1 cellular context compared by ENCODE assay signal in the genomic region with DNA sequence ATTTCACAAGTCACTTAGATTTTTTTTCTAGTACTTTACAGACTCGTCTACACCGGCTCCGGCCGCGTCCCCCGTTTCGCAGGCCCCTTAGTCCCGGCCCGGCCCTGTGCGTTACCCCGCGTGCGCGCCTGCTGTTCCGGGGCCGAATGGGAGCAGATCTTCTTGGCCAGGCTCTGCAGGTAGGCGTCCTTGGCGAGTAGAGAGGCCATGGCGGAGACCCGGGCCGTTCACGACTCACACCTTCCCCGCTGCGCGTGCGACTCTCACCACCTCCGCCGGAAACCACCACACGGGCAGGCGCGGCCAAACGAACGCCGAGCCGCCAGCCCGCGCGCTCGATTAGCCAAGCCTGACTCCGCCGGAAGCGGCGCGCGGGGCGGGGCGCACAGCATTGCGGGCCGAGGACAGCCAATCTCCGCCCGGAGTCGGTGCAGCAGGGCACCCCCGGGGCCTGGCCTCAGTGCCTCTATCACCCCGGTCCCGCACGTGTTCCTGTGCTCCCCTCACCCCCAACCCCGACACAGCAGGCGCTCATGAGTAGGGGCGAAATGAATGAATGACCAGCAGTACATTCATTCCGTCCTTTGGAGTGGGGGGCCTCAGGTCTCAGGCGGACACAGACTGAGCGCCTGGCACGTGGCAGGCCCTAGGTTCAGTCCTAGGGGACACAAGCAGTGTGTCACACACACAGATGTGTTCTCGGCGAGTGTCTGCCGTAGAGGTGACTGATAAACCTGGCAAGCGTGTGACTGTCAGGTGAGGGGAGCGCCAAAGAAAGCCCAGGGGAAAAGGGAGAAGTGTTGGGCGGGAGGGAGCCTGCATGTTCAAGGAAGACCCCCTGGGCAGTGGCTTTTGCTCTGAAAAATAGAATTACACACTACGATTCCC.
A peak's percentile ranks its signal among the peaks of the same experiment; 100 is the strongest.
TF ChIP-seq lines count a peak whose summit lies in the region.

A gene (minus strand): TSS at position 265 of the 888 bp plus-strand sequence. CDS start 56 bp downstream, at position 209.

TF ChIP-seq in HepG2, 621 proteins besides CTCF, POLR2A, EP300 and RAD21 (continued from another document and continues in another):
- TF ChIP-seq, protein P1, sequence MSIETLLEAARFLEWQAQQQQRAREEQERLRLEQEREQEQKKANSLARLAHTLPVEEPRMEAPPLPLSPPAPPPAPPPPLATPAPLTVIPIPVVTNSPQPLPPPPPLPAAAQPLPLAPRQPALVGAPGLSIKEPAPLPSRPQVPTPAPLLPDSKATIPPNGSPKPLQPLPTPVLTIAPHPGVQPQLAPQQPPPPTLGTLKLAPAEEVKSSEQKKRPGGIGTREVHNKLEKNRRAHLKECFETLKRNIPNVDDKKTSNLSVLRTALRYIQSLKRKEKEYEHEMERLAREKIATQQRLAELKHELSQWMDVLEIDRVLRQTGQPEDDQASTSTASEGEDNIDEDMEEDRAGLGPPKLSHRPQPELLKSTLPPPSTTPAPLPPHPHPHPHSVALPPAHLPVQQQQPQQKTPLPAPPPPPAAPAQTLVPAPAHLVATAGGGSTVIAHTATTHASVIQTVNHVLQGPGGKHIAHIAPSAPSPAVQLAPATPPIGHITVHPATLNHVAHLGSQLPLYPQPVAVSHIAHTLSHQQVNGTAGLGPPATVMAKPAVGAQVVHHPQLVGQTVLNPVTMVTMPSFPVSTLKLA (IDR thresholded peaks at IDR 0.05) = peak; percentile 78
- TF ChIP-seq ZIK1 (CRISPR knock-in tag; IDR thresholded peaks at IDR 0.05; ENCODE audit: borderline replicate concordance, low read depth) (peak; percentile 94; the same call in 1 of the 2 replicates), ATF7 (IDR thresholded peaks at IDR 0.05) (no peak), ATF7 (CRISPR knock-in tag; IDR thresholded peaks at IDR 0.05) (no peak; the same call in 1 of the 2 replicates), JUND (CRISPR knock-in tag; IDR thresholded peaks at IDR 0.05) (no peak), ZNF720 (CRISPR knock-in tag; IDR thresholded peaks at IDR 0.05) (no peak), ZNF124 (CRISPR knock-in tag; IDR thresholded peaks at IDR 0.05) (peak; percentile 77; the same call in 1 of the 2 replicates), SPEN (CRISPR knock-in tag; IDR thresholded peaks at IDR 0.05; ENCODE audit: low read depth) (peak; percentile 99), PAX8 (CRISPR knock-in tag; IDR thresholded peaks at IDR 0.05; ENCODE audit: borderline replicate concordance) (no peak), EED (CRISPR knock-in tag; IDR thresholded peaks at IDR 0.05) (no peak; the same call in 1 of the 2 replicates), ZNF782 (CRISPR knock-in tag; IDR thresholded peaks at IDR 0.05; ENCODE audit: borderline replicate concordance) (0 out of 2 replicates have a peak, but pooled peaks have one; percentile 42), ZNF598 (CRISPR knock-in tag; IDR thresholded peaks at IDR 0.05; ENCODE audit: borderline replicate concordance) (peak; percentile 80), CBX1 (IDR thresholded peaks at IDR 0.05; ENCODE audit: low read depth) (peak; percentile 61), GTF3A (CRISPR knock-in tag; conservative IDR thresholded peaks at IDR 0.05) (peak; percentile 88; the same call in 1 of the 2 replicates), ZNF101 (CRISPR knock-in tag; IDR thresholded peaks at IDR 0.05; ENCODE audit: borderline replicate concordance, low read depth) (0 out of 2 replicates have a peak, but pooled peaks have one; percentile 16), YY1 (IDR thresholded peaks at IDR 0.05; ENCODE audit: insufficient read depth, insufficient replicate concordance, low read depth, low read length) (peak; percentile 92), CHD2 (IDR thresholded peaks at IDR 0.05; ENCODE audit: low read depth, low read length) (peak; percentile 63; the same call in 1 of the 2 replicates), CEBPB (IDR thresholded peaks at IDR 0.05; ENCODE audit: borderline replicate concordance, low read depth, low read length) (no peak), ZNF567 (CRISPR knock-in tag; IDR thresholded peaks at IDR 0.05; ENCODE audit: borderline replicate concordance) (peak; percentile 88), TBX2 (CRISPR knock-in tag; IDR thresholded peaks at IDR 0.05; ENCODE audit: borderline replicate concordance) (peak; percentile 99), MTF2 (CRISPR knock-in tag; IDR thresholded peaks at IDR 0.05; ENCODE audit: borderline replicate concordance) (no peak; the same call in none of the 2 replicates), ATAD3A (CRISPR knock-in tag; IDR thresholded peaks at IDR 0.05) (no peak; the same call in 1 of the 2 replicates), KLF9 (CRISPR knock-in tag; IDR thresholded peaks at IDR 0.05; ENCODE audit: low read depth) (peak; percentile 31; the same call in 1 of the 2 replicates), RBM22 (optimal IDR thresholded peaks at IDR 0.05; ENCODE audit: low read length) (peak; percentile 44), GPN1 (CRISPR knock-in tag; IDR thresholded peaks at IDR 0.05; ENCODE audit: borderline replicate concordance) (no peak; the same call in 1 of the 2 replicates), MEF2D (CRISPR knock-in tag; IDR thresholded peaks at IDR 0.05) (0 out of 2 replicates have a peak, but pooled peaks have one; percentile 80), MAF1 (CRISPR knock-in tag; IDR thresholded peaks at IDR 0.05; ENCODE audit: borderline replicate concordance) (peak; percentile 84; the same call in 1 of the 2 replicates), SP2 (CRISPR knock-in tag; IDR thresholded peaks at IDR 0.05) (peak; percentile 83), ATM (IDR thresholded peaks at IDR 0.05; ENCODE audit: borderline replicate concordance) (no peak), ZNF678 (CRISPR knock-in tag; IDR thresholded peaks at IDR 0.05) (peak; percentile 40; the same call in 1 of the 2 replicates), NONO (IDR thresholded peaks at IDR 0.05) (no peak), NONO (CRISPR knock-in tag; conservative IDR thresholded peaks at IDR 0.05) (peak; percentile 99)
- TF ChIP-seq, protein P2, sequence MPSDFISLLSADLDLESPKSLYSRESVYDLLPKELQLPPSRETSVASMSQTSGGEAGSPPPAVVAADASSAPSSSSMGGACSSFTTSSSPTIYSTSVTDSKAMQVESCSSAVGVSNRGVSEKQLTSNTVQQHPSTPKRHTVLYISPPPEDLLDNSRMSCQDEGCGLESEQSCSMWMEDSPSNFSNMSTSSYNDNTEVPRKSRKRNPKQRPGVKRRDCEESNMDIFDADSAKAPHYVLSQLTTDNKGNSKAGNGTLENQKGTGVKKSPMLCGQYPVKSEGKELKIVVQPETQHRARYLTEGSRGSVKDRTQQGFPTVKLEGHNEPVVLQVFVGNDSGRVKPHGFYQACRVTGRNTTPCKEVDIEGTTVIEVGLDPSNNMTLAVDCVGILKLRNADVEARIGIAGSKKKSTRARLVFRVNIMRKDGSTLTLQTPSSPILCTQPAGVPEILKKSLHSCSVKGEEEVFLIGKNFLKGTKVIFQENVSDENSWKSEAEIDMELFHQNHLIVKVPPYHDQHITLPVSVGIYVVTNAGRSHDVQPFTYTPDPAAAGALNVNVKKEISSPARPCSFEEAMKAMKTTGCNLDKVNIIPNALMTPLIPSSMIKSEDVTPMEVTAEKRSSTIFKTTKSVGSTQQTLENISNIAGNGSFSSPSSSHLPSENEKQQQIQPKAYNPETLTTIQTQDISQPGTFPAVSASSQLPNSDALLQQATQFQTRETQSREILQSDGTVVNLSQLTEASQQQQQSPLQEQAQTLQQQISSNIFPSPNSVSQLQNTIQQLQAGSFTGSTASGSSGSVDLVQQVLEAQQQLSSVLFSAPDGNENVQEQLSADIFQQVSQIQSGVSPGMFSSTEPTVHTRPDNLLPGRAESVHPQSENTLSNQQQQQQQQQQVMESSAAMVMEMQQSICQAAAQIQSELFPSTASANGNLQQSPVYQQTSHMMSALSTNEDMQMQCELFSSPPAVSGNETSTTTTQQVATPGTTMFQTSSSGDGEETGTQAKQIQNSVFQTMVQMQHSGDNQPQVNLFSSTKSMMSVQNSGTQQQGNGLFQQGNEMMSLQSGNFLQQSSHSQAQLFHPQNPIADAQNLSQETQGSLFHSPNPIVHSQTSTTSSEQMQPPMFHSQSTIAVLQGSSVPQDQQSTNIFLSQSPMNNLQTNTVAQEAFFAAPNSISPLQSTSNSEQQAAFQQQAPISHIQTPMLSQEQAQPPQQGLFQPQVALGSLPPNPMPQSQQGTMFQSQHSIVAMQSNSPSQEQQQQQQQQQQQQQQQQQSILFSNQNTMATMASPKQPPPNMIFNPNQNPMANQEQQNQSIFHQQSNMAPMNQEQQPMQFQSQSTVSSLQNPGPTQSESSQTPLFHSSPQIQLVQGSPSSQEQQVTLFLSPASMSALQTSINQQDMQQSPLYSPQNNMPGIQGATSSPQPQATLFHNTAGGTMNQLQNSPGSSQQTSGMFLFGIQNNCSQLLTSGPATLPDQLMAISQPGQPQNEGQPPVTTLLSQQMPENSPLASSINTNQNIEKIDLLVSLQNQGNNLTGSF (CRISPR knock-in tag; IDR thresholded peaks at IDR 0.05) = 0 out of 2 replicates have a peak, but pooled peaks have one; percentile 20
- TF ChIP-seq, protein P3, sequence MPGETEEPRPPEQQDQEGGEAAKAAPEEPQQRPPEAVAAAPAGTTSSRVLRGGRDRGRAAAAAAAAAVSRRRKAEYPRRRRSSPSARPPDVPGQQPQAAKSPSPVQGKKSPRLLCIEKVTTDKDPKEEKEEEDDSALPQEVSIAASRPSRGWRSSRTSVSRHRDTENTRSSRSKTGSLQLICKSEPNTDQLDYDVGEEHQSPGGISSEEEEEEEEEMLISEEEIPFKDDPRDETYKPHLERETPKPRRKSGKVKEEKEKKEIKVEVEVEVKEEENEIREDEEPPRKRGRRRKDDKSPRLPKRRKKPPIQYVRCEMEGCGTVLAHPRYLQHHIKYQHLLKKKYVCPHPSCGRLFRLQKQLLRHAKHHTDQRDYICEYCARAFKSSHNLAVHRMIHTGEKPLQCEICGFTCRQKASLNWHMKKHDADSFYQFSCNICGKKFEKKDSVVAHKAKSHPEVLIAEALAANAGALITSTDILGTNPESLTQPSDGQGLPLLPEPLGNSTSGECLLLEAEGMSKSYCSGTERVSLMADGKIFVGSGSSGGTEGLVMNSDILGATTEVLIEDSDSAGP (CRISPR knock-in tag; IDR thresholded peaks at IDR 0.05; ENCODE audit: borderline replicate concordance) = peak; percentile 99
- TF ChIP-seq, protein P4, sequence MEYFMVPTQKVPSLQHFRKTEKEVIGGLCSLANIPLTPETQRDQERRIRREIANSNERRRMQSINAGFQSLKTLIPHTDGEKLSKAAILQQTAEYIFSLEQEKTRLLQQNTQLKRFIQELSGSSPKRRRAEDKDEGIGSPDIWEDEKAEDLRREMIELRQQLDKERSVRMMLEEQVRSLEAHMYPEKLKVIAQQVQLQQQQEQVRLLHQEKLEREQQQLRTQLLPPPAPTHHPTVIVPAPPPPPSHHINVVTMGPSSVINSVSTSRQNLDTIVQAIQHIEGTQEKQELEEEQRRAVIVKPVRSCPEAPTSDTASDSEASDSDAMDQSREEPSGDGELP (IDR thresholded peaks at IDR 0.05; ENCODE audit: borderline replicate concordance, low read depth) = peak; percentile 68; the same call in 1 of the 2 replicates
- TF ChIP-seq, protein P5, sequence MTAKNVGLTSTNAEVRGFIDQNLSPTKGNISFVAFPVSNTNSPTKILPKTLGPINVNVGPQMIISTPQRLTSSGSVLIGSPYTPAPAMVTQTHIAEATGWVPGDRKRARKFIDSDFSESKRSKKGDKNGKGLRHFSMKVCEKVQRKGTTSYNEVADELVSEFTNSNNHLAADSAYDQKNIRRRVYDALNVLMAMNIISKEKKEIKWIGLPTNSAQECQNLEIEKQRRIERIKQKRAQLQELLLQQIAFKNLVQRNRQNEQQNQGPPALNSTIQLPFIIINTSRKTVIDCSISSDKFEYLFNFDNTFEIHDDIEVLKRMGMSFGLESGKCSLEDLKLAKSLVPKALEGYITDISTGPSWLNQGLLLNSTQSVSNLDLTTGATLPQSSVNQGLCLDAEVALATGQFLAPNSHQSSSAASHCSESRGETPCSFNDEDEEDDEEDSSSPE (CRISPR knock-in tag; IDR thresholded peaks at IDR 0.05) = peak; percentile 83
- TF ChIP-seq, protein P6, sequence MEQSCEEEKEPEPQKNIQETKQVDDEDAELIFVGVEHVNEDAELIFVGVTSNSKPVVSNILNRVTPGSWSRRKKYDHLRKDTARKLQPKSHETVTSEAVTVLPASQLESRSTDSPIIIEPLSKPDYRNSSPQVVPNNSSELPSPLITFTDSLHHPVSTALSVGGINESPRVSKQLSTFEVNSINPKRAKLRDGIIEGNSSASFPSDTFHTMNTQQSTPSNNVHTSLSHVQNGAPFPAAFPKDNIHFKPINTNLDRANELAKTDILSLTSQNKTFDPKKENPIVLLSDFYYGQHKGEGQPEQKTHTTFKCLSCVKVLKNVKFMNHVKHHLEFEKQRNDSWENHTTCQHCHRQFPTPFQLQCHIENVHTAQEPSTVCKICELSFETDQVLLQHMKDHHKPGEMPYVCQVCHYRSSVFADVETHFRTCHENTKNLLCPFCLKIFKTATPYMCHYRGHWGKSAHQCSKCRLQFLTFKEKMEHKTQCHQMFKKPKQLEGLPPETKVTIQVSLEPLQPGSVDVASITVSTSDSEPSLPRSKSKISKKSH (CRISPR knock-in tag; IDR thresholded peaks at IDR 0.05; ENCODE audit: borderline replicate concordance) = 0 out of 2 replicates have a peak, but pooled peaks have one; percentile 23
- TF ChIP-seq, protein P7, sequence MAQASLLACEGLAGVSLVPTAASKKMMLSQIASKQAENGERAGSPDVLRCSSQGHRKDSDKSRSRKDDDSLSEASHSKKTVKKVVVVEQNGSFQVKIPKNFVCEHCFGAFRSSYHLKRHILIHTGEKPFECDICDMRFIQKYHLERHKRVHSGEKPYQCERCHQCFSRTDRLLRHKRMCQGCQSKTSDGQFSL (CRISPR knock-in tag; IDR thresholded peaks at IDR 0.05) = peak; percentile 40; the same call in 1 of the 2 replicates
- TF ChIP-seq, protein P8, sequence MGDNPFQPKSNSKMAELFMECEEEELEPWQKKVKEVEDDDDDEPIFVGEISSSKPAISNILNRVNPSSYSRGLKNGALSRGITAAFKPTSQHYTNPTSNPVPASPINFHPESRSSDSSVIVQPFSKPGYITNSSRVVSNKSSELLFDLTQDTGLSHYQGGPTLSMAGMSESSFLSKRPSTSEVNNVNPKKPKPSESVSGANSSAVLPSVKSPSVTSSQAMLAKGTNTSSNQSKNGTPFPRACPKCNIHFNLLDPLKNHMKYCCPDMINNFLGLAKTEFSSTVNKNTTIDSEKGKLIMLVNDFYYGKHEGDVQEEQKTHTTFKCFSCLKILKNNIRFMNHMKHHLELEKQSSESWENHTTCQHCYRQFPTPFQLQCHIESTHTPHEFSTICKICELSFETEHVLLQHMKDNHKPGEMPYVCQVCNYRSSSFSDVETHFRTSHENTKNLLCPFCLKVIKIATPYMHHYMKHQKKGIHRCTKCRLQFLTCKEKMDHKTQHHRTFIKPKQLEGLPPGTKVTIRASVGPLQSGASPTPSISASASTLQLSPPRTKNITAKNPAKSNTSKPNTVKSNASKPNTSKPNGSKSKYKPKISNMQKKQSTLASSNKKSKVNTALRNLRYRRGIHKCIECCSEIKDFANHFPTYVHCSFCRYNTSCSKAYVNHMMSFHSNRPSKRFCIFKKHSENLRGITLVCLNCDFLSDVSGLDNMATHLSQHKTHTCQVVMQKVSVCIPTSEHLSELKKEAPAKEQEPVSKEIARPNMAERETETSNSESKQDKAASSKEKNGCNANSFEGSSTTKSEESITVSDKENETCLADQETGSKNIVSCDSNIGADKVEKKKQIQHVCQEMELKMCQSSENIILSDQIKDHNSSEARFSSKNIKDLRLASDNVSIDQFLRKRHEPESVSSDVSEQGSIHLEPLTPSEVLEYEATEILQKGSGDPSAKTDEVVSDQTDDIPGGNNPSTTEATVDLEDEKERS (CRISPR knock-in tag; IDR thresholded peaks at IDR 0.05) = peak; percentile 67; the same call in 1 of the 2 replicates
